Comparison of ENCODE assay signal across 1 cellular context in genomic region chr1:183027031-183027430, GRCh38.
TF ChIP-seq lines count a peak whose summit lies in the region.

No MANE protein-coding gene starts in this region.

TF ChIP-seq in WTC11, 78 proteins besides CTCF, POLR2A, EP300 and RAD21 (continued from another document):
- TF ChIP-seq JAZF1 (CRISPR knock-in tag; IDR thresholded peaks at IDR 0.05) (no peak), NFYB (CRISPR knock-in tag; conservative IDR thresholded peaks at IDR 0.05; ENCODE audit: low read depth) (no peak), RORB (CRISPR knock-in tag; IDR thresholded peaks at IDR 0.05) (no peak), FOXP1 (CRISPR knock-in tag; IDR thresholded peaks at IDR 0.05; ENCODE audit: borderline replicate concordance) (no peak), ZSCAN18 (CRISPR knock-in tag; IDR thresholded peaks at IDR 0.05) (no peak), FOXJ3 (CRISPR knock-in tag; IDR thresholded peaks at IDR 0.05; ENCODE audit: borderline replicate concordance) (no peak)
